19 cellular contexts compared by ENCODE assay signal in genomic region chr16:22123146-22123545, GRCh38. TPM values are rescaled to one million over a fixed set of nuclear protein-coding genes. Genes with fewer than 3 reads are reported as not detected.
A peak's percentile ranks its signal among the peaks of the same experiment; 100 is the strongest.
DNase-seq lines count a peak whose midpoint lies in the region; ATAC-seq, FAIRE-seq and TF ChIP-seq lines count a peak whose summit lies in the region.
"Had no signal": no experiment of that assay in that cellular context is flagged by ENCODE, and none has a peak within 500 bp of the region (broad histone marks: within the 10 kb centered on the region; RNA-seq: fewer than 3 reads in every experiment).

No MANE protein-coding gene starts in this region.

- H3K4me1 ChIP-seq in Panc1 (ENCODE audit: control insufficient read depth, insufficient read depth, low read length) (no peaks in the 10 kb centered on the region), aorta (ENCODE audit: control insufficient read depth in 1 of 2, insufficient read depth in 2 of 2, low read length in 2 of 2) (no peaks in the 10 kb centered on the region)
- H3K4me1 ChIP-seq: left ventricle myocardium inferior had no signal

- TF ChIP-seq CTCF in GM06990 (IDR thresholded peaks at IDR 0.05; ENCODE audit: insufficient read depth, low read length, poor library complexity, severe bottlenecking) (peak; percentile 40), Panc1 (IDR thresholded peaks at IDR 0.05) (peak; percentile 48; the same call in 1 of the 2 replicates), fibroblast of mammary gland (conservative IDR thresholded peaks at IDR 0.05; ENCODE audit: control insufficient read depth, insufficient read depth, low read depth, low read length) (peak; percentile 20)

- CTCF ChIA-PET in Panc1 (lab: Charles Lee) = interaction anchor here (0.5 to 1.4 kb wide), 2 partner anchors 24 to 51 kb away, joined by 3 read pairs; no protein-coding TSS in a partner anchor

- H3K4me3 ChIP-seq in GM06990 (replicated peaks; ENCODE audit: low read depth, low read length) = no peak overlapping the region
- no peak overlapping the region for H3K4me3 ChIP-seq in Panc1 (ENCODE audit: low read depth in 2 of 2, low read length in 2 of 2)
- no peak overlapping the region for H3K4me3 ChIP-seq in fibroblast of mammary gland (ENCODE audit: control insufficient read depth, low read depth, low read length)
- no peak overlapping the region for H3K4me3 ChIP-seq in aorta (ENCODE audit: low read length in 2 of 2)
- H3K4me3 ChIP-seq: dorsolateral prefrontal cortex, left ventricle myocardium inferior had no signal

- TF ChIP-seq POLR2A in H54 (IDR thresholded peaks at IDR 0.05; ENCODE audit: low read depth, low read length) = no peak

- no TSS peak for BruUV-seq in Panc1 (replicated peaks; lab: Mats Ljungman, UMichigan)

- H3K27ac ChIP-seq in Panc1 (ENCODE audit: low read length) (no peak overlapping the region), aorta (ENCODE audit: low read depth in 1 of 2, low read length in 2 of 2) (no peak overlapping the region)
- H3K27ac ChIP-seq: dorsolateral prefrontal cortex, left ventricle myocardium inferior had no signal

- no peak for DNase-seq in GM06990 (ENCODE audit: extremely low read depth, insufficient read length)
- peak; percentile 44 for DNase-seq in HT1080 (ENCODE audit: low read depth)
- DNase-seq in Panc1 (ENCODE audit: low read depth, low spot score) = no peak
- peak; percentile 10 for DNase-seq in fibroblast of mammary gland (ENCODE audit: low read depth)
- no peak for DNase-seq in H4 (ENCODE audit: low spot score)
- DNase-seq in aorta = no peak
- no peak for DNase-seq in H54 (ENCODE audit: insufficient read length, low spot score)
- DNase-seq: activated naive CD8-positive, alpha-beta T cell treated with anti-CD3 and anti-CD28 coated beads, Interleukin-2, amount 50 U/mL, for 24 hours; CD4-positive, alpha-beta T cell; dorsolateral prefrontal cortex; left ventricle myocardium inferior; NCI-H1417 treated with DMSO at 0.1 percent for 48 hours; NCI-H774; stimulated activated CD4-positive, alpha-beta T cell treated with anti-CD3 and anti-CD28 coated beads, Interleukin-1b, Interleukin-23, amount 100 ng/mL, for 48 hours; stimulated activated naive CD8-positive, alpha-beta T cell treated with anti-CD3 and anti-CD28 coated beads, Interleukin-15, Interleukin-2, amounts not matched to agents 100 U/mL and 50 U/mL, for 24 hours; T-helper 2 cell had no signal

- POLR2A ChIA-PET in Panc1 (lab: Charles Lee) = no interaction called here

- in situ Hi-C loops in Panc1 (cut with HindIII; ENCODE audit: low pct_unique_long_range_greater_than_20kb, low sequenced_read_pairs) = no loop called here

- ATAC-seq in Panc1 (peak; percentile 77), GM18907 (IDR thresholded peaks at IDR 0.05; ENCODE audit: unreplicated experiment) (no peak), aorta (ENCODE audit: low FRiP score) (no peak)
- ATAC-seq: activated naive CD8-positive, alpha-beta T cell treated with anti-CD3 and anti-CD28 coated beads, Interleukin-2, amount 50 U/mL, for 24 hours; stimulated activated naive CD8-positive, alpha-beta T cell treated with anti-CD3 and anti-CD28 coated beads, Interleukin-15, Interleukin-2, amounts not matched to agents 100 U/mL and 50 U/mL, for 24 hours had no signal

- H3K27me3 ChIP-seq in GM06990 (replicated peaks; ENCODE audit: control insufficient read depth, insufficient read depth, low read length) (no peaks in the 10 kb centered on the region; the same call in none of the 2 replicates), Panc1 (ENCODE audit: control insufficient read depth, insufficient read depth, low read length) (no peaks in the 10 kb centered on the region), aorta (ENCODE audit: control insufficient read depth in 1 of 2, insufficient read depth in 2 of 2, low read length in 1 of 2) (no peaks in the 10 kb centered on the region)
- H3K27me3 ChIP-seq: dorsolateral prefrontal cortex had no signal

- 45 to 56% methylated on average over 3 of the region's 3 CpGs for WGBS in aorta, 2 donors

- no peak for FAIRE-seq in H54 (lab: Jason Lieb, UNC)
- FAIRE-seq: GM19239 had no signal

- intact Hi-C loops in Panc1 (cut with micrococcal nuclease; ENCODE audit: unreplicated experiment) (no loop called here), aorta (cut with DNase I) (no loop called here)

- H3K9me3 ChIP-seq in Panc1 (ENCODE audit: control insufficient read depth, insufficient read depth, low read depth, low read length) = no peaks in the 10 kb centered on the region
- H3K9me3 ChIP-seq in aorta (ENCODE audit: control insufficient read depth, low read length) = no peaks in the 10 kb centered on the region
- H3K9me3 ChIP-seq: left ventricle myocardium inferior had no signal

- no peaks in the 10 kb centered on the region for H3K36me3 ChIP-seq in GM06990 (ENCODE audit: control insufficient read depth, insufficient read depth, low read length)
- no peaks in the 10 kb centered on the region for H3K36me3 ChIP-seq in Panc1 (ENCODE audit: control insufficient read depth, insufficient read depth, low read length)
- no peaks in the 10 kb centered on the region for H3K36me3 ChIP-seq in aorta (ENCODE audit: control insufficient read depth in 1 of 2, insufficient read depth in 2 of 2, low read length in 1 of 2)
- H3K36me3 ChIP-seq: left ventricle myocardium inferior had no signal

RNA-seq across cellular contexts. Expression of gene VWA3A, which starts 30.8 kb away (rescaled TPM):
- total RNA-seq in HT1080 (2014; rRNA removed; shearing (Covaris generic)) = not detected in 2 replicates
- polyA plus RNA-seq in HT1080 (2015; cell fraction: cytosol; rRNA removed) = not detected in 2 replicates
- not detected in 2 replicates for polyA plus RNA-seq in HT1080 (2015; cell fraction: nucleus; rRNA removed)
- total RNA-seq in Panc1 (2021; ENCODE audit: unreplicated experiment) (not detected), aorta (under 1 TPM; 0.18 to 0.39 TPM)
- 0.16 TPM for polyA plus RNA-seq in Panc1 (2012; ENCODE audit: insufficient read length)
- total RNA-seq in H4 (2014; rRNA removed; shearing (Covaris generic)) = not detected in 2 replicates
- under 1 TPM; 0.13 to 0.20 TPM for polyA plus RNA-seq in aorta

RNA-seq across cellular contexts. Expression of gene SDR42E2, which starts 39.2 kb away (rescaled TPM):
- total RNA-seq in HT1080 (2014; rRNA removed; shearing (Covaris generic)) = not detected in 2 replicates
- polyA plus RNA-seq in HT1080 (2015; cell fraction: cytosol; rRNA removed) = not detected in 2 replicates
- not detected in 2 replicates for polyA plus RNA-seq in HT1080 (2015; cell fraction: nucleus; rRNA removed)
- 0.05 TPM for total RNA-seq in Panc1 (2021; ENCODE audit: unreplicated experiment)
- not detected for polyA plus RNA-seq in Panc1 (2012; ENCODE audit: insufficient read length)
- not detected in 2 replicates for total RNA-seq in H4 (2014; rRNA removed; shearing (Covaris generic))
- not detected for total RNA-seq in aorta
- under 1 TPM in 1 of 2 donors, not detected in 1; 0.10 TPM for polyA plus RNA-seq in aorta
- total RNA-seq: osteocyte had no signal

Comparison
In these comparisons a context has a peak if more than half of its experiments do, and no peak if none do; other contexts are left out.
1. DNase-seq: peak in HT1080 (single experiment) and fibroblast of mammary gland (single experiment); none in GM06990 (single experiment), Panc1 (single experiment), H4 (single experiment), aorta (0 of 2) and H54 (single experiment).
2. Peak in every context shown above with its lines, with median percentiles within 50 percentile points of each other: CTCF ChIP-seq.